Comparison of ENCODE assay signal across 8 cellular contexts in the genomic region with DNA sequence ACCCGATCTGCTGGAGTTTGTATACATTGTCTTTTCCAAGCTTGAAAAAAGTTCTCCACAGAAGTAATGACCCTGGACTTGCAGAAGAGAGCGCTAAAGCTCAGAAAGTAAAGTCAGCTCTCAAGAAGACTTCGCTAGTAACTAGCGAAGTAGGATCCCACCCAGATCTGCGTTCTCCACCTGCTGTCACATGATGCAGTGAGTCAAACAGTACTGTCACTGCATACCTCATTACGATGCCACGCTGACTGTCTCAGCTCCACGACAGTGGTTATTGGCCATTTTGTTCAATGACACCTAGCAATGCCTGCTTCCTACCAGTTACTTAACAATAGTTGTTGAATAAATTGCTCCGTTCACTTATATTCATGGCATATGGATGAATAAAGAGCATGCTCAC. TPM values are rescaled to one million over a fixed set of nuclear protein-coding genes. Genes with fewer than 3 reads are reported as not detected.
DNase-seq lines count a peak whose midpoint lies in the region; ATAC-seq and TF ChIP-seq lines count a peak whose summit lies in the region.

No MANE protein-coding gene starts in this region.

- no peak overlapping the region for H3K4me3 ChIP-seq in PC-9
- no peak overlapping the region for H3K4me3 ChIP-seq in left lung

- DNase-seq in DMS53 (lab: John Stamatoyannopoulos, UW) (peak; percentile 94), HT1080 (ENCODE audit: low read depth) (peak; percentile 89), PC-9 (peak; percentile 79 to 99), caudate nucleus (lab: John Stamatoyannopoulos, UW) (peak in 40 of 61 donors; percentile 1 to 89 (median 30)), left lung (no peak), GM19238 (ENCODE audit: insufficient read length, low spot score) (no peak)
- no peak for DNase-seq in stimulated activated naive CD8-positive, alpha-beta T cell treated with anti-CD3 and anti-CD28 coated beads, Interleukin-15, Interleukin-2, amounts not matched to agents 100 U/mL and 50 U/mL, for 24 hours

- 0 out of 2 replicates have a peak overlapping the region, but pooled peaks have one; percentile 24 for H2AFZ ChIP-seq in PC-9

- no peaks in the 10 kb centered on the region for H3K36me3 ChIP-seq in PC-9 (ENCODE audit: low read depth)
- H3K36me3 ChIP-seq in left lung: no peaks in the 10 kb centered on the region

- H3K9me2 ChIP-seq in PC-9 (ENCODE audit: insufficient read depth): no peaks in the 10 kb centered on the region

- CTCF ChIA-PET in PC-9 (lab: Charles Lee): interaction anchor here (0.6 to 2.5 kb wide), 11 partner anchors 13 to 466 kb away, joined by 3 to 31 read pairs (median 4); no protein-coding TSS in a partner anchor

- H3K9me3 ChIP-seq in PC-9 (ENCODE audit: insufficient read depth, low read depth) (peaks cover 26% of the 10 kb centered on the region), left lung (no peaks in the 10 kb centered on the region)

- intact Hi-C loops in PC-9 (cut with micrococcal nuclease; ENCODE audit: unreplicated experiment) (loop anchor here (1.0 to 5.0 kb wide), 8 partner anchors 43 to 467 kb away; no protein-coding TSS in a partner anchor), left lung (cut with DNase I) (no loop called here)

- H3K4me1 ChIP-seq in PC-9 (replicated peaks; ENCODE audit: insufficient read depth): peaks cover 29% of the 10 kb centered on the region
- no peaks in the 10 kb centered on the region for H3K4me1 ChIP-seq in left lung

- peaks cover 15% of the 10 kb centered on the region for H3F3A ChIP-seq in PC-9 (ENCODE audit: insufficient read depth, low read depth)

- POLR2A ChIA-PET in PC-9 (lab: Charles Lee; ENCODE audit: unreplicated experiment): interaction anchor here (0.5 to 1.0 kb wide), 6 partner anchors 29 to 467 kb away, joined by 3 to 6 read pairs (median 4); partner anchors contain the start of gene SEC61G

- H3K79me2 ChIP-seq in PC-9 (ENCODE audit: low read depth): no peaks in the 10 kb centered on the region

- H3K27me3 ChIP-seq in PC-9 (ENCODE audit: insufficient read depth, low read depth) (no peaks in the 10 kb centered on the region), left lung (no peaks in the 10 kb centered on the region)

- no TSS peak for BruUV-seq in PC-9 (replicated peaks; lab: Mats Ljungman, UMichigan)

- H4K20me1 ChIP-seq in PC-9 (ENCODE audit: insufficient read depth): no peaks in the 10 kb centered on the region

- TF ChIP-seq CTCF in PC-9 (conservative IDR thresholded peaks at IDR 0.05): peak; percentile 95
- peak; percentile 41 to 56 for TF ChIP-seq CTCF in left lung (IDR thresholded peaks at IDR 0.05)

- peak overlapping the region; percentile 42 for H3K4me2 ChIP-seq in PC-9

- peak; percentile 94 for ATAC-seq in GM19351 (IDR thresholded peaks at IDR 0.05; ENCODE audit: unreplicated experiment)
- ATAC-seq in left lung: peak; percentile 94
- peak; percentile 87 for ATAC-seq in stimulated activated naive CD8-positive, alpha-beta T cell treated with anti-CD3 and anti-CD28 coated beads, Interleukin-15, Interleukin-2, amounts not matched to agents 100 U/mL and 50 U/mL, for 24 hours

- H3K27ac ChIP-seq in PC-9: peak overlapping the region; percentile 27
- H3K27ac ChIP-seq in caudate nucleus (ENCODE audit: low read depth, low read length): no peak overlapping the region
- no peak overlapping the region for H3K27ac ChIP-seq in left lung

RNA-seq across cellular contexts. Expression of gene SEC61G, which starts 29.7 kb away (rescaled TPM):
- total RNA-seq in HT1080 (2014; rRNA removed; shearing (Covaris generic)): 184 and 236 TPM in 2 replicates
- polyA plus RNA-seq in HT1080 (2015; cell fraction: cytosol; rRNA removed): 1,018 and 2,128 TPM in 2 replicates
- 280 and 642 TPM in 2 replicates for polyA plus RNA-seq in HT1080 (2015; cell fraction: nucleus; rRNA removed)
- total RNA-seq in PC-9 (2021) (203 and 261 TPM in 2 replicates), left lung (100 to 1,000 TPM; 116 to 161 TPM)

Comparison
In these comparisons a context has a peak if more than half of its experiments do, and no peak if none do; other contexts are left out.
1. DNase-seq: peak in DMS53 (single experiment), HT1080 (single experiment), PC-9 (2 of 2) and caudate nucleus (40 of 61); none in left lung (0 of 2), stimulated activated naive CD8-positive, alpha-beta T cell treated with anti-CD3 and anti-CD28 coated beads, Interleukin-15, Interleukin-2, amounts not matched to agents 100 U/mL and 50 U/mL, for 24 hours (single experiment) and GM19238 (single experiment).
2. Peak in every context shown above with its lines, with median percentiles within 50 percentile points of each other: ATAC-seq.